32 cellular contexts compared by ENCODE assay signal in the genomic region with DNA sequence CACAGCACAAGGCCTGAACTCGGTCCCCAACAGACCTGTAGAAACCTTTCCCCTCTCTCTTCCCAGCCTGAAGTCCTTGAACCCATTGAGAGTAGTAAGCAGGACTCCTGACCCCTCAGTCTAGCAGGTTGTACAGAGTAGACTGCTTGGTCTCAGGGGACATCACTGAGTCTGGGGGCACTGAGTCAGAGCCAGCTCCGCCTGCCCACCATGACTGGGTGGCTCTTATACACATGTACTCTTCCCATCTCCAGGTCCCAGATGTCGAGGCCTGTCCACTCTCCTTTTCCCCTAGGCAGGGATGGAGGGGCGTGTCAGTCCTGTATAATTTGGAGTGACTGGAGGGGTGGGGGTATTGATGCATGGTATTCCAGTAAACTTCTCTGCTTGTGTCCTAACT. TPM values are rescaled to one million over a fixed set of nuclear protein-coding genes. Genes with fewer than 3 reads are reported as not detected.
DNase-seq lines count a peak whose midpoint lies in the region; ATAC-seq, FAIRE-seq and TF ChIP-seq lines count a peak whose summit lies in the region.
"Had no signal": no experiment of that assay in that cellular context is flagged by ENCODE, and none has a peak within 500 bp of the region (broad histone marks: within the 10 kb centered on the region; RNA-seq: fewer than 3 reads in every experiment).

No MANE protein-coding gene starts in this region.

- RAD21 ChIA-PET in GM12878 (lab: Charles Lee; ENCODE audit: unreplicated experiment) = no interaction called here

- H3K27ac ChIP-seq in GM12878 (ENCODE audit: control insufficient read depth, insufficient read depth) (no peak overlapping the region), stomach (peak overlapping the region in 3 of 5 donors; percentile 50 to 65 (median 52)), ascending aorta (no peak overlapping the region)
- H3K27ac ChIP-seq: C4-2B, thoracic aorta had no signal

- H4K20me1 ChIP-seq in GM12878 (ENCODE audit: control insufficient read depth, insufficient read depth) = no peaks in the 10 kb centered on the region

- H3K9me3 ChIP-seq in GM12878 (replicated peaks; ENCODE audit: control insufficient read depth, insufficient read depth, low read length) (no peaks in the 10 kb centered on the region), stomach (no peaks in the 10 kb centered on the region), ascending aorta (no peaks in the 10 kb centered on the region)
- H3K9me3 ChIP-seq: thoracic aorta had no signal

- H3K4me2 ChIP-seq in GM12878 (ENCODE audit: control insufficient read depth, insufficient read depth) = no peak overlapping the region

- no peak for FAIRE-seq in GM12878 (lab: Jason Lieb, UNC)
- FAIRE-seq: H1, HTR-8/SVneo, urothelium cell line had no signal

- peaks cover 34% of the 10 kb centered on the region for H3K36me3 Mint-ChIP-seq in activated CD8-positive, alpha-beta T cell treated with anti-CD3 and anti-CD28 coated beads for 36 hours (ENCODE audit: low read depth)
- peaks cover 46% of the 10 kb centered on the region for H3K36me3 Mint-ChIP-seq in activated CD8-positive, alpha-beta T cell treated with anti-CD3 and anti-CD28 coated beads, Interleukin-2, amount 10 ng/mL, durations not matched to agents 7 days and 5 days (ENCODE audit: low read depth)
- H3K36me3 Mint-ChIP-seq in naive thymus-derived CD8-positive, alpha-beta T cell = peaks cover 0 to 65% (median 0%) of the 10 kb centered on the region in 3 donors
- H3K36me3 Mint-ChIP-seq in progenitor cell of endocrine pancreas (ENCODE audit: insufficient read depth) = peaks cover 18% of the 10 kb centered on the region

- no peaks in the 10 kb centered on the region for H3K4me1 Mint-ChIP-seq in activated CD8-positive, alpha-beta T cell treated with anti-CD3 and anti-CD28 coated beads for 36 hours (ENCODE audit: low read depth)
- no peaks in the 10 kb centered on the region for H3K4me1 Mint-ChIP-seq in activated CD8-positive, alpha-beta T cell treated with anti-CD3 and anti-CD28 coated beads, Interleukin-2, amount 10 ng/mL, durations not matched to agents 7 days and 5 days (ENCODE audit: low read depth)
- peaks cover 0 to 6% (median 0%) of the 10 kb centered on the region in 4 donors for H3K4me1 Mint-ChIP-seq in naive thymus-derived CD8-positive, alpha-beta T cell
- no peaks in the 10 kb centered on the region for H3K4me1 Mint-ChIP-seq in progenitor cell of endocrine pancreas (ENCODE audit: low read depth)
- H3K4me1 Mint-ChIP-seq: stimulated activated memory B cell treated with anti-CD40 and anti-IgM and Interleukin-4, amounts not matched to agents 10 μg/mL and 1 μg/mL and 100 μg/mL, for 72 hours had no signal

- ATAC-seq in activated CD8-positive, alpha-beta T cell treated with anti-CD3 and anti-CD28 coated beads for 36 hours = no peak
- no peak for ATAC-seq in activated CD8-positive, alpha-beta T cell treated with anti-CD3 and anti-CD28 coated beads, Interleukin-2, amount 10 ng/mL, durations not matched to agents 7 days and 5 days
- no peak for ATAC-seq in GM12878
- no peak for ATAC-seq in naive thymus-derived CD8-positive, alpha-beta T cell
- ATAC-seq: activated naive CD4-positive, alpha-beta T cell treated with anti-CD3 and anti-CD28 coated beads, Interleukin-2, amount 50 U/mL, for 72 hours; sciatic nerve; stimulated activated memory B cell treated with anti-CD40 and anti-IgM and Interleukin-4, amounts not matched to agents 10 μg/mL and 1 μg/mL and 100 μg/mL, for 72 hours had no signal

- in situ Hi-C loops in GM12878 (cut with MboI) = no loop called here

- H3K9ac ChIP-seq in GM12878 (ENCODE audit: control insufficient read depth, insufficient read depth, low read length) = no peak overlapping the region

- TF ChIP-seq RAD21 in GM12878 (IDR thresholded peaks at IDR 0.05; ENCODE audit: insufficient read depth, low read depth, low read length) = no peak

- SMC1A ChIA-PET in GM12878 (lab: Charles Lee; ENCODE audit: uncharacterized antibody, unreplicated experiment) = interaction anchor here (1.9 kb wide), 1 partner anchor 115 kb away, joined by 6 read pairs; no protein-coding TSS in a partner anchor

- no peaks in the 10 kb centered on the region for H3K79me2 ChIP-seq in GM12878 (ENCODE audit: control insufficient read depth, insufficient read depth, low read length)

- H3K4me1 ChIP-seq in GM12878 (ENCODE audit: control insufficient read depth, insufficient read depth, low read length) (no peaks in the 10 kb centered on the region), stomach (peaks cover 4 to 31% (median 23%) of the 10 kb centered on the region in 4 donors), ascending aorta (no peaks in the 10 kb centered on the region)

- peak overlapping the region; percentile 63 for H3K27ac Mint-ChIP-seq in activated CD8-positive, alpha-beta T cell treated with anti-CD3 and anti-CD28 coated beads for 36 hours
- no peak overlapping the region for H3K27ac Mint-ChIP-seq in activated CD8-positive, alpha-beta T cell treated with anti-CD3 and anti-CD28 coated beads, Interleukin-2, amount 10 ng/mL, durations not matched to agents 7 days and 5 days
- H3K27ac Mint-ChIP-seq in naive thymus-derived CD8-positive, alpha-beta T cell = peak overlapping the region in 7 of 10 donors; percentile 3 to 87 (median 49)
- no peak overlapping the region for H3K27ac Mint-ChIP-seq in progenitor cell of endocrine pancreas
- H3K27ac Mint-ChIP-seq: activated T-helper 2 cell treated with anti-CD3 and anti-CD28 coated beads, Interferon-gamma antibody, Interleukin-2, Interleukin-4, amounts not matched to agents 10 μg/mL and 5 μg/mL and 100 μg/mL, durations not matched to agents 14 hours and 24 hours and 36 hours; HFFc6; stimulated activated memory B cell treated with anti-CD40 and anti-IgM and Interleukin-4, amounts not matched to agents 10 μg/mL and 1 μg/mL and 100 μg/mL, for 72 hours had no signal

- H3K27me3 ChIP-seq in GM12878 (replicated peaks in 1 of 2; ENCODE audit: control insufficient read depth in 2 of 2, insufficient read depth in 2 of 2, low read length in 1 of 2) (no peaks in the 10 kb centered on the region), stomach (no peaks in the 10 kb centered on the region), ascending aorta (no peaks in the 10 kb centered on the region)

- no peak for DNase-seq in activated CD8-positive, alpha-beta T cell treated with anti-CD3 and anti-CD28 coated beads for 36 hours
- no peak for DNase-seq in activated CD8-positive, alpha-beta T cell treated with anti-CD3 and anti-CD28 coated beads, Interleukin-2, amount 10 ng/mL, durations not matched to agents 7 days and 5 days
- DNase-seq in GM12878 (ENCODE audit: low read depth, low spot score) = no peak
- DNase-seq in naive thymus-derived CD8-positive, alpha-beta T cell = no peak
- DNase-seq in stomach = no peak
- no peak for DNase-seq in progenitor cell of endocrine pancreas (ENCODE audit: low spot score, unreplicated experiment)
- no peak for DNase-seq in NCI-H524 treated with DMSO at 0.1 percent for 48 hours (lab: John Stamatoyannopoulos, UW)
- no peak for DNase-seq in ascending aorta (ENCODE audit: low spot score in 2 of 2)
- DNase-seq: activated CD4-positive, alpha-beta T cell treated with anti-CD3 and anti-CD28 coated beads, Interleukin-2, amount 50 U/mL, for 1 hour; activated CD8-positive, alpha-beta memory T cell treated with anti-CD3 and anti-CD28 coated beads, Interleukin-2, amount 50 U/mL, for 4 hours; amygdala; Calu3; DMS79 treated with DMSO at 0.1 percent for 48 hours; GDM1; HFFc6; hippocampal formation; KBM-7; left cardiac atrium; NCI-H1092; NCI-H1694; NCI-H446 treated with DMSO at 0.1 percent for 48 hours; SW 1271; T1000 had no signal

- H3K27me3 Mint-ChIP-seq in activated CD8-positive, alpha-beta T cell treated with anti-CD3 and anti-CD28 coated beads for 36 hours = no peaks in the 10 kb centered on the region
- H3K27me3 Mint-ChIP-seq in activated CD8-positive, alpha-beta T cell treated with anti-CD3 and anti-CD28 coated beads, Interleukin-2, amount 10 ng/mL, durations not matched to agents 7 days and 5 days (ENCODE audit: low read depth) = no peaks in the 10 kb centered on the region
- no peaks in the 10 kb centered on the region for H3K27me3 Mint-ChIP-seq in naive thymus-derived CD8-positive, alpha-beta T cell
- no peaks in the 10 kb centered on the region for H3K27me3 Mint-ChIP-seq in progenitor cell of endocrine pancreas
- H3K27me3 Mint-ChIP-seq: stimulated activated memory B cell treated with anti-CD40 and anti-IgM and Interleukin-4, amounts not matched to agents 10 μg/mL and 1 μg/mL and 100 μg/mL, for 72 hours had no signal

- 84% methylated on average over 4 of the region's 4 CpGs for WGBS in GM12878 (ENCODE audit: insufficient coverage, insufficient replicate concordance, low lambda C conversion rate, missing lambda C conversion rate)
- 86 to 100% (median 95%) methylated on average over 4 of the region's 4 CpGs for WGBS in stomach, 5 donors

- TF ChIP-seq CTCF in activated CD8-positive, alpha-beta T cell treated with anti-CD3 and anti-CD28 coated beads for 36 hours (IDR thresholded peaks at IDR 0.05) = no peak
- TF ChIP-seq CTCF in GM12878 (IDR thresholded peaks at IDR 0.05 in 2 of 3, conservative IDR thresholded peaks at IDR 0.05 in 1 of 3; ENCODE audit: control insufficient read depth in 2 of 3, extremely low read depth in 1 of 3, insufficient read depth in 1 of 3, low read depth in 3 of 3, low read length in 3 of 3) (no peak), stomach (IDR thresholded peaks at IDR 0.05) (no peak), progenitor cell of endocrine pancreas (IDR thresholded peaks at IDR 0.05; ENCODE audit: unreplicated experiment) (no peak), ascending aorta (IDR thresholded peaks at IDR 0.05) (no peak)

- H3K9me3 Mint-ChIP-seq in activated CD8-positive, alpha-beta T cell treated with anti-CD3 and anti-CD28 coated beads for 36 hours = no peaks in the 10 kb centered on the region
- H3K9me3 Mint-ChIP-seq in activated CD8-positive, alpha-beta T cell treated with anti-CD3 and anti-CD28 coated beads, Interleukin-2, amount 10 ng/mL, durations not matched to agents 7 days and 5 days (ENCODE audit: insufficient read depth) = no peaks in the 10 kb centered on the region
- H3K9me3 Mint-ChIP-seq in naive thymus-derived CD8-positive, alpha-beta T cell = no peaks in the 10 kb centered on the region
- H3K9me3 Mint-ChIP-seq in progenitor cell of endocrine pancreas (ENCODE audit: low read depth) = no peaks in the 10 kb centered on the region
- H3K9me3 Mint-ChIP-seq: activated naive CD4-positive, alpha-beta T cell treated with anti-CD3 and anti-CD28 coated beads, Interleukin-2, amount 50 U/mL, for 72 hours; activated T-helper 2 cell treated with anti-CD3 and anti-CD28 coated beads, Interferon-gamma antibody, Interleukin-2, Interleukin-4, amounts not matched to agents 10 μg/mL and 5 μg/mL and 100 μg/mL, durations not matched to agents 14 hours and 24 hours and 36 hours; HFFc6; stimulated activated memory B cell treated with anti-CD40 and anti-IgM and Interleukin-4, amounts not matched to agents 10 μg/mL and 1 μg/mL and 100 μg/mL, for 72 hours had no signal

- no peak for TF ChIP-seq POLR2A in GM12878 (IDR thresholded peaks at IDR 0.05; ENCODE audit: low read depth, low read length)
- TF ChIP-seq POLR2A in stomach (IDR thresholded peaks at IDR 0.05) = no peak

- no peak overlapping the region for H3K4me3 Mint-ChIP-seq in activated CD8-positive, alpha-beta T cell treated with anti-CD3 and anti-CD28 coated beads for 36 hours
- H3K4me3 Mint-ChIP-seq in activated CD8-positive, alpha-beta T cell treated with anti-CD3 and anti-CD28 coated beads, Interleukin-2, amount 10 ng/mL, durations not matched to agents 7 days and 5 days = no peak overlapping the region
- no peak overlapping the region for H3K4me3 Mint-ChIP-seq in naive thymus-derived CD8-positive, alpha-beta T cell
- H3K4me3 Mint-ChIP-seq in progenitor cell of endocrine pancreas (ENCODE audit: low read depth) = no peak overlapping the region
- H3K4me3 Mint-ChIP-seq: HFFc6; stimulated activated memory B cell treated with anti-CD40 and anti-IgM and Interleukin-4, amounts not matched to agents 10 μg/mL and 1 μg/mL and 100 μg/mL, for 72 hours had no signal

- no peak overlapping the region for H2AFZ ChIP-seq in GM12878 (ENCODE audit: control insufficient read depth, low read depth, low read length)

- CTCF ChIA-PET in activated CD8-positive, alpha-beta T cell treated with anti-CD3 and anti-CD28 coated beads for 36 hours (lab: Charles Lee) = no interaction called here
- CTCF ChIA-PET in activated CD8-positive, alpha-beta T cell treated with anti-CD3 and anti-CD28 coated beads, Interleukin-2, amount 10 ng/mL, durations not matched to agents 7 days and 5 days (lab: Charles Lee) = interaction anchor here (1.3 kb wide), 1 partner anchor 19 kb away, joined by 5 read pairs; no protein-coding TSS in a partner anchor
- CTCF ChIA-PET in GM12878 (lab: Yijun Ruan, JAX) = no interaction called here

- peaks cover 15 to 20% of the 10 kb centered on the region in 2 experiments; a peak in 3 of 4 replicates for H3K36me3 ChIP-seq in GM12878 (ENCODE audit: control insufficient read depth in 2 of 2, insufficient read depth in 2 of 2, low read length in 1 of 2)
- peaks cover 18 to 96% (median 92%) of the 10 kb centered on the region in 4 donors for H3K36me3 ChIP-seq in stomach
- peaks cover 35 to 75% of the 10 kb centered on the region in 2 donors for H3K36me3 ChIP-seq in ascending aorta

- no TSS peak for BruUV-seq in GM12878 (replicated peaks; lab: Mats Ljungman, UMichigan)

- no peak for TF ChIP-seq EP300 in GM12878 (IDR thresholded peaks at IDR 0.05; ENCODE audit: borderline replicate concordance in 1 of 2, control insufficient read depth in 1 of 2, low read depth in 2 of 2, low read length in 2 of 2)
- no peak for TF ChIP-seq EP300 in stomach (IDR thresholded peaks at IDR 0.05)

- intact Hi-C loops in activated CD8-positive, alpha-beta T cell treated with anti-CD3 and anti-CD28 coated beads for 36 hours (cut with micrococcal nuclease) = no loop called here
- intact Hi-C loops in GM12878 (cut with micrococcal nuclease; ENCODE audit: unreplicated experiment) = no loop called here
- intact Hi-C loops in stomach (cut with DNase I; ENCODE audit: low total_unique reads) = loop anchor here (10.0 kb wide), 1 partner anchor 91 kb away; no protein-coding TSS in a partner anchor
- intact Hi-C loops in ascending aorta (cut with DNase I) = no loop called here

- POLR2A ChIA-PET in activated CD8-positive, alpha-beta T cell treated with anti-CD3 and anti-CD28 coated beads for 36 hours (lab: Charles Lee) = interaction anchor here (2.2 kb wide), 1 partner anchor 12 kb away, joined by 8 read pairs; no protein-coding TSS in a partner anchor
- POLR2A ChIA-PET in activated CD8-positive, alpha-beta T cell treated with anti-CD3 and anti-CD28 coated beads, Interleukin-2, amount 10 ng/mL, durations not matched to agents 7 days and 5 days (lab: Charles Lee) = interaction anchor here (0.8 kb wide), 1 partner anchor 115 kb away, joined by 4 read pairs; no protein-coding TSS in a partner anchor
- POLR2A ChIA-PET in GM12878 (lab: Charles Lee) = no interaction called here
- POLR2A ChIA-PET in naive thymus-derived CD8-positive, alpha-beta T cell (lab: Charles Lee) = interaction anchor here (2.0 kb wide), 1 partner anchor 19 kb away, joined by 5 read pairs; no protein-coding TSS in a partner anchor

- no peak overlapping the region for H3K4me3 ChIP-seq in GM12878
- H3K4me3 ChIP-seq in stomach = no peak overlapping the region
- no peak overlapping the region for H3K4me3 ChIP-seq in ascending aorta
- H3K4me3 ChIP-seq: thoracic aorta had no signal

RNA-seq across cellular contexts. Expression of gene LIG3, which starts 23.5 kb away (rescaled TPM):
- 10 to 100 TPM; 44.1 to 50.4 TPM for total RNA-seq in activated CD8-positive, alpha-beta T cell treated with anti-CD3 and anti-CD28 coated beads for 36 hours
- 10 to 100 TPM; 38.7 to 42.2 TPM for total RNA-seq in activated CD8-positive, alpha-beta T cell treated with anti-CD3 and anti-CD28 coated beads, Interleukin-2, amount 10 ng/mL, durations not matched to agents 7 days and 5 days
- total RNA-seq in GM12878 (2013; cell fraction: nucleolus; rRNA removed) = 85.6 and 106 TPM in 2 replicates
- total RNA-seq in GM12878 (2014; rRNA removed) = 33.8 and 38.1 TPM in 2 replicates
- total RNA-seq in GM12878 (2014; rRNA removed; fragmentation: Illumina TruSeq; extraction: Trizol) = 30.2 and 30.6 TPM in 2 replicates
- total RNA-seq in GM12878 (2021) = 37.6 and 38.7 TPM in 2 replicates
- 8.3 TPM for polyA plus RNA-seq in GM12878 (2011; ENCODE audit: low read depth)
- polyA plus RNA-seq in GM12878 (2011; rRNA removed) = 37.4 and 41.7 TPM in 2 replicates
- polyA plus RNA-seq in GM12878 (2011; cell fraction: cytosol; rRNA removed) = 35.6 and 44.5 TPM in 2 replicates
- 88.4 and 90.2 TPM in 2 replicates for polyA plus RNA-seq in GM12878 (2011; cell fraction: nucleus; rRNA removed)
- 13.2 and 17.9 TPM in 2 replicates for polyA plus RNA-seq in GM12878 (2012)
- polyA plus RNA-seq in GM12878 (2014; fragmentation: Illumina TruSeq; extraction: Trizol) = 31.3 and 36.2 TPM in 2 replicates
- 1 to 10 TPM; 6.5 to 6.6 TPM for polyA plus RNA-seq in GM12878 (2014; fragmentation: Nextera tagmentation; extraction: Ambion mirVana)
- polyA plus RNA-seq in GM12878 (2014; rRNA removed) = 37.1 and 45.4 TPM in 2 replicates
- 10 to 100 TPM; 24.3 to 26.3 TPM for polyA plus RNA-seq in GM12878 (2016; fragmentation: Nextera tagmentation; extraction: Ambion mirVana)
- 66.9 and 103 TPM in 2 replicates for polyA minus RNA-seq in GM12878 (2011; rRNA and poly(A)+ RNA removed)
- polyA minus RNA-seq in GM12878 (2011; cell fraction: cytosol; rRNA and poly(A)+ RNA removed) = 21.4 and 23.9 TPM in 2 replicates
- polyA minus RNA-seq in GM12878 (2011; cell fraction: nucleus; rRNA and poly(A)+ RNA removed) = 42.1 and 68.8 TPM in 2 replicates
- 10 to 100 TPM; 49.8 to 51.7 TPM for total RNA-seq in naive thymus-derived CD8-positive, alpha-beta T cell
- 10 to 100 TPM; 12.2 to 15.2 (median 13.1) TPM for polyA plus RNA-seq in naive thymus-derived CD8-positive, alpha-beta T cell
- 100 to 1,000 TPM in 1 of 5 donors, 10 to 100 TPM in 4; 20.3 to 212 (median 39.5) TPM for total RNA-seq in stomach
- polyA plus RNA-seq in stomach = 1 to 10 TPM; 4.7 to 7.8 (median 5.8) TPM
- total RNA-seq in progenitor cell of endocrine pancreas = 101 TPM in 2 replicates
- total RNA-seq in ascending aorta = 24.5 TPM

RNA-seq across cellular contexts. Expression of gene ZNF830, which starts 42.4 kb away (rescaled TPM):
- 10 to 100 TPM; 18.8 to 22.5 TPM for total RNA-seq in activated CD8-positive, alpha-beta T cell treated with anti-CD3 and anti-CD28 coated beads for 36 hours
- 10 to 100 TPM; 22.1 to 24.1 TPM for total RNA-seq in activated CD8-positive, alpha-beta T cell treated with anti-CD3 and anti-CD28 coated beads, Interleukin-2, amount 10 ng/mL, durations not matched to agents 7 days and 5 days
- total RNA-seq in GM12878 (2013; cell fraction: nucleolus; rRNA removed) = 18.3 and 20.7 TPM in 2 replicates
- 9.7 and 11.3 TPM in 2 replicates for total RNA-seq in GM12878 (2014; rRNA removed)
- 18.5 and 19.9 TPM in 2 replicates for total RNA-seq in GM12878 (2014; rRNA removed; fragmentation: Illumina TruSeq; extraction: Trizol)
- total RNA-seq in GM12878 (2021) = 13.6 and 14.9 TPM in 2 replicates
- 4.0 TPM for polyA plus RNA-seq in GM12878 (2011; ENCODE audit: low read depth)
- polyA plus RNA-seq in GM12878 (2011; rRNA removed) = 12.0 and 20.7 TPM in 2 replicates
- 5.6 and 6.8 TPM in 2 replicates for polyA plus RNA-seq in GM12878 (2011; cell fraction: cytosol; rRNA removed)
- polyA plus RNA-seq in GM12878 (2011; cell fraction: nucleus; rRNA removed) = 9.2 and 11.8 TPM in 2 replicates
- 6.8 and 11.1 TPM in 2 replicates for polyA plus RNA-seq in GM12878 (2012)
- polyA plus RNA-seq in GM12878 (2014; fragmentation: Illumina TruSeq; extraction: Trizol) = 12.3 and 15.2 TPM in 2 replicates
- 10 to 100 TPM; 10.6 to 15.4 TPM for polyA plus RNA-seq in GM12878 (2014; fragmentation: Nextera tagmentation; extraction: Ambion mirVana)
- polyA plus RNA-seq in GM12878 (2014; rRNA removed) = 10.5 and 15.0 TPM in 2 replicates
- 10 to 100 TPM; 16.2 to 16.8 TPM for polyA plus RNA-seq in GM12878 (2016; fragmentation: Nextera tagmentation; extraction: Ambion mirVana)
- polyA minus RNA-seq in GM12878 (2011; rRNA and poly(A)+ RNA removed) = 5.1 and 6.5 TPM in 2 replicates
- polyA minus RNA-seq in GM12878 (2011; cell fraction: cytosol; rRNA and poly(A)+ RNA removed) = 2.9 and 3.2 TPM in 2 replicates
- polyA minus RNA-seq in GM12878 (2011; cell fraction: nucleus; rRNA and poly(A)+ RNA removed) = 8.6 and 13.1 TPM in 2 replicates
- total RNA-seq in naive thymus-derived CD8-positive, alpha-beta T cell = 10 to 100 TPM; 48.0 to 55.6 TPM
- 10 to 100 TPM; 17.4 to 27.6 (median 18.7) TPM for polyA plus RNA-seq in naive thymus-derived CD8-positive, alpha-beta T cell
- total RNA-seq in stomach = 10 to 100 TPM in 2 of 5 donors, 1 to 10 TPM in 3; 7.7 to 20.2 (median 8.5) TPM
- 10 to 100 TPM in 1 of 3 donors, 1 to 10 TPM in 2; 9.0 to 10.7 (median 9.8) TPM for polyA plus RNA-seq in stomach
- total RNA-seq in progenitor cell of endocrine pancreas = 17.7 and 21.3 TPM in 2 replicates
- total RNA-seq in ascending aorta = 1.9 TPM

RNA-seq across cellular contexts. Expression of gene CCT6B, which starts 42.5 kb away (rescaled TPM):
- 1 to 10 TPM; 1.4 to 1.8 TPM for total RNA-seq in activated CD8-positive, alpha-beta T cell treated with anti-CD3 and anti-CD28 coated beads for 36 hours
- 1 to 10 TPM in 1 of 2 experiments, under 1 TPM in 1; 0.83 to 1.1 TPM for total RNA-seq in activated CD8-positive, alpha-beta T cell treated with anti-CD3 and anti-CD28 coated beads, Interleukin-2, amount 10 ng/mL, durations not matched to agents 7 days and 5 days
- total RNA-seq in GM12878 (2013; cell fraction: nucleolus; rRNA removed) = 1.4 and 1.8 TPM in 2 replicates
- total RNA-seq in GM12878 (2014; rRNA removed) (1.9 and 2.2 TPM in 2 replicates), GM12878 (2014; rRNA removed; fragmentation: Illumina TruSeq; extraction: Trizol) (2.6 and 3.1 TPM in 2 replicates), GM12878 (2021) (2.8 TPM in 2 replicates), stomach (1 to 10 TPM in 2 of 5 donors, under 1 TPM in 1, not detected in 2; 0.45 to 8.6 (median 4.5) TPM), progenitor cell of endocrine pancreas (1.6 and 1.7 TPM in 2 replicates), ascending aorta (not detected)
- polyA plus RNA-seq in GM12878 (2011; ENCODE audit: low read depth) = 2.2 TPM
- polyA plus RNA-seq in GM12878 (2011; rRNA removed) (1.6 and 2.5 TPM in 2 replicates), GM12878 (2014; fragmentation: Illumina TruSeq; extraction: Trizol) (2.5 and 3.2 TPM in 2 replicates), GM12878 (2014; fragmentation: Nextera tagmentation; extraction: Ambion mirVana) (1 to 10 TPM; 3.9 to 6.1 TPM), GM12878 (2014; rRNA removed) (1.6 and 2.4 TPM in 2 replicates), GM12878 (2016; fragmentation: Nextera tagmentation; extraction: Ambion mirVana) (1 to 10 TPM; 2.1 to 2.6 TPM), stomach (1 to 10 TPM in 2 of 3 donors, under 1 TPM in 1; 0.56 to 1.5 (median 1.4) TPM)
- polyA plus RNA-seq in GM12878 (2011; cell fraction: cytosol; rRNA removed) = 0.39 and 0.57 TPM in 2 replicates
- polyA plus RNA-seq in GM12878 (2011; cell fraction: nucleus; rRNA removed) = 0.91 and 0.95 TPM in 2 replicates
- polyA plus RNA-seq in GM12878 (2012) = 3.7 and 4.3 TPM in 2 replicates
- polyA minus RNA-seq in GM12878 (2011; rRNA and poly(A)+ RNA removed) = 0.59 and 0.82 TPM in 2 replicates
- polyA minus RNA-seq in GM12878 (2011; cell fraction: cytosol; rRNA and poly(A)+ RNA removed) = 0.62 TPM in 1 of 2 replicates, not detected in the other
- 0.48 and 1.1 TPM in 2 replicates for polyA minus RNA-seq in GM12878 (2011; cell fraction: nucleus; rRNA and poly(A)+ RNA removed)
- total RNA-seq in naive thymus-derived CD8-positive, alpha-beta T cell = 1 to 10 TPM; 3.9 to 4.0 TPM
- 1 to 10 TPM in 2 of 3 donors, under 1 TPM in 1; 0.35 to 2.4 (median 1.3) TPM for polyA plus RNA-seq in naive thymus-derived CD8-positive, alpha-beta T cell

RNA-seq across cellular contexts. Expression of gene RFFL, which starts 59.7 kb away (rescaled TPM):
- 10 to 100 TPM; 11.3 to 12.0 TPM for total RNA-seq in activated CD8-positive, alpha-beta T cell treated with anti-CD3 and anti-CD28 coated beads for 36 hours
- 10 to 100 TPM; 26.4 to 29.1 TPM for total RNA-seq in activated CD8-positive, alpha-beta T cell treated with anti-CD3 and anti-CD28 coated beads, Interleukin-2, amount 10 ng/mL, durations not matched to agents 7 days and 5 days
- 56.2 and 57.8 TPM in 2 replicates for total RNA-seq in GM12878 (2013; cell fraction: nucleolus; rRNA removed)
- 28.6 and 31.4 TPM in 2 replicates for total RNA-seq in GM12878 (2014; rRNA removed)
- total RNA-seq in GM12878 (2014; rRNA removed; fragmentation: Illumina TruSeq; extraction: Trizol) = 25.4 and 26.1 TPM in 2 replicates
- 37.4 and 38.3 TPM in 2 replicates for total RNA-seq in GM12878 (2021)
- polyA plus RNA-seq in GM12878 (2011; ENCODE audit: low read depth) = 10.9 TPM
- 51.1 and 56.1 TPM in 2 replicates for polyA plus RNA-seq in GM12878 (2011; rRNA removed)
- 50.7 and 60.3 TPM in 2 replicates for polyA plus RNA-seq in GM12878 (2011; cell fraction: cytosol; rRNA removed)
- polyA plus RNA-seq in GM12878 (2011; cell fraction: nucleus; rRNA removed) = 27.8 and 28.7 TPM in 2 replicates
- polyA plus RNA-seq in GM12878 (2012) = 18.2 and 21.3 TPM in 2 replicates
- polyA plus RNA-seq in GM12878 (2014; fragmentation: Illumina TruSeq; extraction: Trizol) = 25.3 and 27.0 TPM in 2 replicates
- polyA plus RNA-seq in GM12878 (2014; fragmentation: Nextera tagmentation; extraction: Ambion mirVana) = 1 to 10 TPM; 4.7 to 6.7 TPM
- polyA plus RNA-seq in GM12878 (2014; rRNA removed) = 24.5 and 26.4 TPM in 2 replicates
- 10 to 100 TPM; 26.7 to 31.0 TPM for polyA plus RNA-seq in GM12878 (2016; fragmentation: Nextera tagmentation; extraction: Ambion mirVana)
- polyA minus RNA-seq in GM12878 (2011; rRNA and poly(A)+ RNA removed) = 133 and 190 TPM in 2 replicates
- polyA minus RNA-seq in GM12878 (2011; cell fraction: cytosol; rRNA and poly(A)+ RNA removed) = 39.5 and 49.2 TPM in 2 replicates
- 14.4 and 21.6 TPM in 2 replicates for polyA minus RNA-seq in GM12878 (2011; cell fraction: nucleus; rRNA and poly(A)+ RNA removed)
- 10 to 100 TPM; 69.1 to 70.1 TPM for total RNA-seq in naive thymus-derived CD8-positive, alpha-beta T cell
- 10 to 100 TPM; 30.8 to 39.7 (median 31.9) TPM for polyA plus RNA-seq in naive thymus-derived CD8-positive, alpha-beta T cell
- 10 to 100 TPM; 10.7 to 31.0 (median 20.4) TPM for total RNA-seq in stomach
- polyA plus RNA-seq in stomach = 10 to 100 TPM in 1 of 3 donors, 1 to 10 TPM in 2; 6.2 to 14.5 (median 7.2) TPM
- 34.0 and 35.2 TPM in 2 replicates for total RNA-seq in progenitor cell of endocrine pancreas
- 20.0 TPM for total RNA-seq in ascending aorta

Comparison
In these comparisons a context has a peak if more than half of its experiments do, and no peak if none do; other contexts are left out.
1. H3K27ac Mint-ChIP-seq: peak in activated CD8-positive, alpha-beta T cell treated with anti-CD3 and anti-CD28 coated beads for 36 hours (single experiment) and naive thymus-derived CD8-positive, alpha-beta T cell (7 of 10); none in activated CD8-positive, alpha-beta T cell treated with anti-CD3 and anti-CD28 coated beads, Interleukin-2, amount 10 ng/mL, durations not matched to agents 7 days and 5 days (single experiment) and progenitor cell of endocrine pancreas (single experiment).
2. H3K27ac ChIP-seq: peak in stomach (3 of 5); none in GM12878 (single experiment) and ascending aorta (0 of 2).